In the genomic region with DNA sequence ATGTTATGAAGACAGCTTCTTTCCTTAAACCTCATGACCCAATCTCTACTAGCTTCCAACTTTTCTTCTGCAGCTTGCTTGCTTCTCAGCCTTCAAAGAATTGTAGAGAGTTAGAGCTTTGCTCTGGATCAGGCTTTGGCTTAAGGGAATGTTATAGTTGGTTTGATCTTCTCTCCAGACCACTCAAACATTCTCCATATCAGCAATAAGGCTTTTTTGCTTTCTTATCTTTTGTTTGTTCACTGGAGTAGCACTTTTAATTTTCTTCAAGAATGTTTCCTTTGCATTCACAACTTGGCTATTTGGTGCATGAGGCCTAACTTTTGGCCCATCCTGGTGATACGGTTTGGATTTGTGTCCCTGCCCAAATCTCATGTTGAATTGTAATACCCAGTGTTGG, we compare ENCODE assay signal across 1 cellular context.
TF ChIP-seq lines count a peak whose summit lies in the region.

No MANE protein-coding gene starts in this region.

TF ChIP-seq in HepG2, 621 proteins besides CTCF, POLR2A, EP300 and RAD21:
- TF ChIP-seq, protein P1, sequence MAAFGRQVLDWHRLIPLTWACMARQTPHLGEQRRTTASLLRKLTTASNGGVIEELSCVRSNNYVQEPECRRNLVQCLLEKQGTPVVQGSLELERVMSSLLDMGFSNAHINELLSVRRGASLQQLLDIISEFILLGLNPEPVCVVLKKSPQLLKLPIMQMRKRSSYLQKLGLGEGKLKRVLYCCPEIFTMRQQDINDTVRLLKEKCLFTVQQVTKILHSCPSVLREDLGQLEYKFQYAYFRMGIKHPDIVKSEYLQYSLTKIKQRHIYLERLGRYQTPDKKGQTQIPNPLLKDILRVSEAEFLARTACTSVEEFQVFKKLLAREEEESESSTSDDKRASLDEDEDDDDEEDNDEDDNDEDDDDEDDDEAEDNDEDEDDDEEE (CRISPR knock-in tag; IDR thresholded peaks at IDR 0.05): no peak
TF ChIP-seq in HepG2: peak in this region for 0.
